19 cellular contexts compared by ENCODE assay signal in the genomic region with DNA sequence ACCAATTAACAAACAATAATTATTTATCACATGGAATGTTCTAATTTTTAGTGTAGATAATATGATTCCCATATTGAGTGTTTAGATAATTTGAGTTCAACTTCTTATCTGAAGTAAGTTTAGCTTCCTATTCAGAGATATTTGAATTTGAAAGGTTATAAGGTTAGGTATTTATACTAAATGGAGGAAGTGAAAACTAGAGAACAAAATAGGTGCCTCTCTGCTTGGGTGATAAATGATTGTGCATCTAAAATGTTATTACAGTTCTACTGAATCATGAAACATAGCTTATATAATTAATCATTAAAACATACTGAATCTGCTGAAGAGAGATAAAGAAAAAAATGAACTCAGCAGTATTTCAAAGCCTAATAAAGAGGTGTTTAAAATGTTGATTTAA.
DNase-seq lines count a peak whose midpoint lies in the region; ATAC-seq, FAIRE-seq and TF ChIP-seq lines count a peak whose summit lies in the region.
"Had no signal": no experiment of that assay in that cellular context is flagged by ENCODE, and none has a peak within 500 bp of the region (broad histone marks: within the 10 kb centered on the region; RNA-seq: fewer than 3 reads in every experiment).

No MANE protein-coding gene starts in this region.

- H3K9ac ChIP-seq in GM12878 (ENCODE audit: control insufficient read depth, insufficient read depth, low read length), result no peak overlapping the region

- DNase-seq in GM12878 (ENCODE audit: low read depth, low spot score) (no peak), GM10266 (ENCODE audit: extremely low spot score) (no peak), AG08396 (ENCODE audit: low spot score) (no peak), NCI-H1417 treated with DMSO at 0.1 percent for 48 hours (lab: John Stamatoyannopoulos, UW) (no peak)
- DNase-seq in stimulated activated CD4-positive, alpha-beta T cell treated with anti-CD3 and anti-CD28 coated beads, Interleukin-15, amount 100 ng/mL, for 24 hours, result no peak
- DNase-seq: activated CD4-positive, alpha-beta T cell treated with anti-CD3 and anti-CD28 coated beads for 48 hours; activated gamma-delta T cell; AML-193; amygdala; caudate nucleus; EL; gastrocnemius medialis; left cardiac atrium; NCI-H2081; NCI-H510A treated with DMSO at 0.1 percent for 48 hours had no signal

- SMC1A ChIA-PET in GM12878 (lab: Charles Lee; ENCODE audit: uncharacterized antibody, unreplicated experiment), result interaction anchor here (0.7 to 2.6 kb wide), 4 partner anchors 12 to 309 kb away, joined by 3 to 6 read pairs (median 4); no protein-coding TSS in a partner anchor

- no peak overlapping the region for H3K27ac ChIP-seq in GM12878 (ENCODE audit: control insufficient read depth, insufficient read depth)
- H3K27ac ChIP-seq: gastrocnemius medialis, RWPE1 had no signal

- no peaks in the 10 kb centered on the region for H3K9me3 ChIP-seq in GM12878 (replicated peaks; ENCODE audit: control insufficient read depth, insufficient read depth, low read length)
- H3K9me3 ChIP-seq: gastrocnemius medialis had no signal

- BruUV-seq in GM12878 (replicated peaks; lab: Mats Ljungman, UMichigan), result no TSS peak

- no peak overlapping the region for H3K4me2 ChIP-seq in GM12878 (ENCODE audit: control insufficient read depth, insufficient read depth)

- no peak for TF ChIP-seq RAD21 in GM12878 (IDR thresholded peaks at IDR 0.05; ENCODE audit: insufficient read depth, low read depth, low read length)

- RAD21 ChIA-PET in GM12878 (lab: Charles Lee; ENCODE audit: unreplicated experiment), result interaction anchor here (0.7 to 1.0 kb wide), 2 partner anchors 32 to 104 kb away, joined by 3 read pairs; no protein-coding TSS in a partner anchor

- TF ChIP-seq EP300 in GM12878 (IDR thresholded peaks at IDR 0.05; ENCODE audit: borderline replicate concordance in 1 of 2, control insufficient read depth in 1 of 2, low read depth in 2 of 2, low read length in 2 of 2), result no peak

- POLR2A ChIA-PET in GM12878 (lab: Charles Lee), result interaction anchor here (0.5 kb wide), 1 partner anchor 10 kb away, joined by 3 read pairs; no protein-coding TSS in a partner anchor

- TF ChIP-seq CTCF in GM12878 (IDR thresholded peaks at IDR 0.05 in 2 of 3, conservative IDR thresholded peaks at IDR 0.05 in 1 of 3; ENCODE audit: control insufficient read depth in 2 of 3, extremely low read depth in 1 of 3, insufficient read depth in 1 of 3, low read depth in 3 of 3, low read length in 3 of 3) (no peak), GM10266 (IDR thresholded peaks at IDR 0.05; ENCODE audit: control insufficient read depth, insufficient read depth, low read depth, missing control alignments) (no peak)

- intact Hi-C loops in GM12878 (cut with micrococcal nuclease; ENCODE audit: unreplicated experiment), result no loop called here

- CTCF ChIA-PET in GM12878 (lab: Yijun Ruan, JAX), result interaction anchor here (1.2 kb wide), 1 partner anchor 54 kb away, joined by 7 read pairs; no protein-coding TSS in a partner anchor

- no peaks in the 10 kb centered on the region for H4K20me1 ChIP-seq in GM12878 (ENCODE audit: control insufficient read depth, insufficient read depth)

- H3K36me3 ChIP-seq in GM12878 (ENCODE audit: control insufficient read depth in 2 of 2, insufficient read depth in 2 of 2, low read length in 1 of 2), result no peaks in the 10 kb centered on the region
- H3K36me3 ChIP-seq: gastrocnemius medialis had no signal

- FAIRE-seq in GM12878 (lab: Jason Lieb, UNC), result no peak

- ATAC-seq in GM18861 (IDR thresholded peaks at IDR 0.05; ENCODE audit: unreplicated experiment) (peak; percentile 91), GM21619 (IDR thresholded peaks at IDR 0.05; ENCODE audit: unreplicated experiment) (peak; percentile 72), HG03135 (IDR thresholded peaks at IDR 0.05; ENCODE audit: unreplicated experiment) (peak; percentile 66), GM12878 (peak; percentile 70)
- ATAC-seq: gastrocnemius medialis, left cardiac atrium had no signal

- H3K4me3 ChIP-seq in GM12878, result no peak overlapping the region
- H3K4me3 ChIP-seq: gastrocnemius medialis had no signal

- in situ Hi-C loops in GM12878 (cut with MboI), result no loop called here

- TF ChIP-seq POLR2A in GM12878 (IDR thresholded peaks at IDR 0.05; ENCODE audit: low read depth, low read length), result no peak

- no peaks in the 10 kb centered on the region for H3K4me1 ChIP-seq in GM12878 (ENCODE audit: control insufficient read depth, insufficient read depth, low read length)
- H3K4me1 ChIP-seq: gastrocnemius medialis had no signal

- no peaks in the 10 kb centered on the region for H3K79me2 ChIP-seq in GM12878 (ENCODE audit: control insufficient read depth, insufficient read depth, low read length)

- no peaks in the 10 kb centered on the region for H3K27me3 ChIP-seq in GM12878 (replicated peaks in 1 of 2; ENCODE audit: control insufficient read depth in 2 of 2, insufficient read depth in 2 of 2, low read length in 1 of 2)
- H3K27me3 ChIP-seq: gastrocnemius medialis had no signal

- H2AFZ ChIP-seq in GM12878 (ENCODE audit: control insufficient read depth, low read depth, low read length), result no peak overlapping the region

TF ChIP-seq in GM12878, 131 proteins besides CTCF, POLR2A, EP300 and RAD21:
- TF ChIP-seq NR2F1 (conservative IDR thresholded peaks at IDR 0.05) (peak; percentile 90), ASH2L (IDR thresholded peaks at IDR 0.05; ENCODE audit: borderline replicate concordance, low read depth) (no peak), SPI1 (IDR thresholded peaks at IDR 0.05; ENCODE audit: borderline replicate concordance, insufficient read depth, low read depth, low read length) (peak; percentile 52; the same call in 1 of the 2 replicates)
